In genomic region chr17:81034168-81034777, GRCh38 we compare ENCODE assay signal across 8 cellular contexts. TPM values are rescaled to one million over a fixed set of nuclear protein-coding genes. Genes with fewer than 3 reads are reported as not detected.
DNase-seq lines count a peak whose midpoint lies in the region; ATAC-seq, FAIRE-seq and TF ChIP-seq lines count a peak whose summit lies in the region.

No MANE protein-coding gene starts in this region.

- H3K4me1 Mint-ChIP-seq in activated CD8-positive, alpha-beta T cell treated with anti-CD3 and anti-CD28 coated beads for 36 hours (ENCODE audit: low read depth), result peaks cover 8% of the 10 kb centered on the region

- TF ChIP-seq POLR2A in HCT116 (IDR thresholded peaks at IDR 0.05; ENCODE audit: borderline replicate concordance, extremely low read depth, insufficient read depth, insufficient read length), result no peak

- DNase-seq in BE2C (no peak), HCT116 (ENCODE audit: low read depth, low spot score) (no peak), right cardiac atrium (no peak), small intestine (no peak), NCI-H524 treated with DMSO at 0.1 percent for 48 hours (lab: John Stamatoyannopoulos, UW) (no peak), ACHN (no peak), HCEC 1CT (no peak)
- no peak for DNase-seq in activated CD8-positive, alpha-beta T cell treated with anti-CD3 and anti-CD28 coated beads for 36 hours

- peaks cover 40% of the 10 kb centered on the region for H3K79me2 ChIP-seq in HCT116 (ENCODE audit: insufficient read depth, low read length)

- H3K27me3 ChIP-seq in BE2C, result no peaks in the 10 kb centered on the region
- H3K27me3 ChIP-seq in HCT116 (ENCODE audit: insufficient read depth, low read length), result no peaks in the 10 kb centered on the region
- no peaks in the 10 kb centered on the region for H3K27me3 ChIP-seq in right cardiac atrium (ENCODE audit: control insufficient read depth, insufficient read depth)
- no peaks in the 10 kb centered on the region for H3K27me3 ChIP-seq in small intestine (ENCODE audit: control insufficient read depth in 2 of 2, insufficient read depth in 2 of 2, low read length in 2 of 2)

- H3K27ac Mint-ChIP-seq in activated CD8-positive, alpha-beta T cell treated with anti-CD3 and anti-CD28 coated beads for 36 hours, result no peak overlapping the region

- peaks cover 10% of the 10 kb centered on the region for H3K27me3 Mint-ChIP-seq in activated CD8-positive, alpha-beta T cell treated with anti-CD3 and anti-CD28 coated beads for 36 hours

- peak overlapping the region; percentile 64 for H3K4me3 Mint-ChIP-seq in activated CD8-positive, alpha-beta T cell treated with anti-CD3 and anti-CD28 coated beads for 36 hours

- H3K9me3 ChIP-seq in BE2C, result no peaks in the 10 kb centered on the region
- no peaks in the 10 kb centered on the region for H3K9me3 ChIP-seq in HCT116 (ENCODE audit: control insufficient read depth in 1 of 2, insufficient read depth in 1 of 2, low read depth in 1 of 2, low read length in 2 of 2)
- H3K9me3 ChIP-seq in right cardiac atrium (ENCODE audit: control insufficient read depth, low read length), result no peaks in the 10 kb centered on the region
- no peaks in the 10 kb centered on the region for H3K9me3 ChIP-seq in small intestine (ENCODE audit: control insufficient read depth, low read depth)

- ATAC-seq in HCT116 (peak; percentile 70), right cardiac atrium (peak; percentile 1 to 2)
- ATAC-seq in activated CD8-positive, alpha-beta T cell treated with anti-CD3 and anti-CD28 coated beads for 36 hours, result no peak

- H3K4me3 ChIP-seq in BE2C (ENCODE audit: low read depth, low read length) (peak overlapping the region; percentile 58), HCT116 (replicated peaks in 1 of 2; ENCODE audit: low read depth in 1 of 2, low read length in 2 of 2) (peak overlapping the region; percentile 71 to 93), right cardiac atrium (ENCODE audit: low read length) (peak overlapping the region; percentile 83), small intestine (ENCODE audit: low read depth in 1 of 2, low read length in 2 of 2) (peak overlapping the region; percentile 64 to 74)

- peaks cover 5% of the 10 kb centered on the region; the same call in 1 of the 2 replicates for H4K20me1 ChIP-seq in HCT116 (ENCODE audit: insufficient read depth)

- RAD21 ChIA-PET in HCT116 (lab: Charles Lee; ENCODE audit: low non-redundant PET in 1 of 2, low total read pairs in 2 of 2, uncharacterized antibody in 2 of 2, unreplicated experiment in 2 of 2), result no interaction called here

- peak overlapping the region; percentile 77 for H3K9ac ChIP-seq in HCT116 (ENCODE audit: low read length)

- POLR2A ChIA-PET in HCT116 (lab: Charles Lee), result interaction anchor here (2.1 kb wide), 1 partner anchor 10 kb away, joined by 10 read pairs; no protein-coding TSS in a partner anchor
- POLR2A ChIA-PET in activated CD8-positive, alpha-beta T cell treated with anti-CD3 and anti-CD28 coated beads for 36 hours (lab: Charles Lee), result no interaction called here

- peaks cover 25% of the 10 kb centered on the region for H3K4me1 ChIP-seq in BE2C
- H3K4me1 ChIP-seq in HCT116 (ENCODE audit: control insufficient read depth in 1 of 2, insufficient read depth in 2 of 2, low read length in 2 of 2), result peaks cover 42 to 46% of the 10 kb centered on the region in 2 experiments
- H3K4me1 ChIP-seq in right cardiac atrium (ENCODE audit: control insufficient read depth, insufficient read depth, low read length), result peaks cover 25% of the 10 kb centered on the region
- H3K4me1 ChIP-seq in small intestine (ENCODE audit: control insufficient read depth in 2 of 2, insufficient read depth in 1 of 2, low read depth in 1 of 2, low read length in 1 of 2), result no peaks in the 10 kb centered on the region

- in situ Hi-C loops in ACHN (cut with HindIII; ENCODE audit: low pct_ligation_motif_present, low pct_unique_long_range_greater_than_20kb, low sequenced_read_pairs), result no loop called here

- no peaks in the 10 kb centered on the region for H3K9me2 ChIP-seq in HCT116 (ENCODE audit: insufficient read depth)

- no peak overlapping the region for H2AFZ ChIP-seq in HCT116 (ENCODE audit: low read depth, low read length, poor library complexity, severe bottlenecking)

- BruUV-seq in HCT116 (replicated peaks; lab: Mats Ljungman, UMichigan), result no TSS peak

- WGBS in right cardiac atrium, result under 1% methylated on average over 48 of the region's 49 CpGs
- 1 to 3% (median 2%) methylated on average over 15 to 49 of the region's 49 CpGs for WGBS in small intestine, 3 donors

- intact Hi-C loops in HCT116 (cut with micrococcal nuclease) (loop anchor here (2.0 kb wide), 1 partner anchor 67 kb away; no protein-coding TSS in a partner anchor), right cardiac atrium (cut with DNase I) (no loop called here)
- intact Hi-C loops in activated CD8-positive, alpha-beta T cell treated with anti-CD3 and anti-CD28 coated beads for 36 hours (cut with micrococcal nuclease), result no loop called here

- H3K36me3 ChIP-seq in BE2C (peaks cover 9% of the 10 kb centered on the region; the same call in 1 of the 2 replicates), HCT116 (ENCODE audit: control insufficient read depth in 1 of 2, insufficient read depth in 2 of 2, low read length in 2 of 2) (peaks cover 8 to 27% of the 10 kb centered on the region in 2 experiments; a peak in 3 of 4 replicates), small intestine (ENCODE audit: control insufficient read depth in 2 of 2, insufficient read depth in 2 of 2, low read length in 2 of 2) (no peaks in the 10 kb centered on the region)

- TF ChIP-seq CTCF in BE2C (IDR thresholded peaks at IDR 0.05; ENCODE audit: low read depth, low read length) (no peak), HCT116 (IDR thresholded peaks at IDR 0.05 in 2 of 3, conservative IDR thresholded peaks at IDR 0.05 in 1 of 3; ENCODE audit: borderline replicate concordance in 1 of 3, insufficient read depth in 1 of 3, low read depth in 2 of 3, low read length in 2 of 3) (no peak)
- TF ChIP-seq CTCF in activated CD8-positive, alpha-beta T cell treated with anti-CD3 and anti-CD28 coated beads for 36 hours (IDR thresholded peaks at IDR 0.05), result no peak

- H3K9me3 Mint-ChIP-seq in activated CD8-positive, alpha-beta T cell treated with anti-CD3 and anti-CD28 coated beads for 36 hours, result no peaks in the 10 kb centered on the region

- no peak for TF ChIP-seq RAD21 in HCT116 (IDR thresholded peaks at IDR 0.05; ENCODE audit: low read depth)

- H3K27ac ChIP-seq in HCT116 (ENCODE audit: low read depth, low read length), result peak overlapping the region; percentile 71
- no peak overlapping the region for H3K27ac ChIP-seq in right cardiac atrium (ENCODE audit: low read length)
- no peak overlapping the region for H3K27ac ChIP-seq in small intestine (ENCODE audit: low read depth in 1 of 2, low read length in 1 of 2)

- no peaks in the 10 kb centered on the region for H3K36me3 Mint-ChIP-seq in activated CD8-positive, alpha-beta T cell treated with anti-CD3 and anti-CD28 coated beads for 36 hours (ENCODE audit: low read depth)

- no peak for FAIRE-seq in small intestine (lab: Jason Lieb, UNC)

- CTCF ChIA-PET in HCT116 (lab: Charles Lee), result no interaction called here
- CTCF ChIA-PET in activated CD8-positive, alpha-beta T cell treated with anti-CD3 and anti-CD28 coated beads for 36 hours (lab: Charles Lee), result interaction anchor here (1.9 to 3.4 kb wide), 3 partner anchors 11 to 69 kb away, joined by 4 to 16 read pairs (median 10); no protein-coding TSS in a partner anchor

- H3K4me2 ChIP-seq in HCT116 (ENCODE audit: low read length), result peak overlapping the region; percentile 100

TF ChIP-seq in HCT116, 20 proteins besides CTCF, POLR2A, EP300 and RAD21:
- TF ChIP-seq ZFX (IDR thresholded peaks at IDR 0.05), result peak; percentile 38; the same call in 1 of the 2 replicates
- TF ChIP-seq ZNF274 (IDR thresholded peaks at IDR 0.05; ENCODE audit: low read depth, low read length), result no peak
- no peak for TF ChIP-seq YY1 (IDR thresholded peaks at IDR 0.05; ENCODE audit: extremely low read depth, insufficient replicate concordance, low read depth, low read length)

RNA-seq across cellular contexts. Expression of gene BAIAP2, which starts 0.7 kb away (rescaled TPM):
- polyA plus RNA-seq in BE2C (2012; ENCODE audit: insufficient read depth, insufficient read length, low read depth), result 54.3 TPM
- total RNA-seq in HCT116 (2021; ENCODE audit: unreplicated experiment) (105 TPM), right cardiac atrium (10 to 100 TPM; 20.5 to 39.5 (median 33.8) TPM)
- polyA plus RNA-seq in HCT116 (2012), result 93.4 and 95.1 TPM in 2 replicates
- 1 to 10 TPM; 5.9 to 6.3 TPM for total RNA-seq in activated CD8-positive, alpha-beta T cell treated with anti-CD3 and anti-CD28 coated beads for 36 hours
- polyA plus RNA-seq in right cardiac atrium (31.8 TPM), small intestine (10 to 100 TPM in 1 of 3 donors, 1 to 10 TPM in 2; 1.8 to 14.5 (median 3.8) TPM)

RNA-seq across cellular contexts. Expression of gene CHMP6, which starts 42.6 kb away (rescaled TPM):
- 21.2 TPM for polyA plus RNA-seq in BE2C (2012; ENCODE audit: insufficient read depth, insufficient read length, low read depth)
- total RNA-seq in HCT116 (2021; ENCODE audit: unreplicated experiment) (22.0 TPM), right cardiac atrium (10 to 100 TPM; 18.4 to 22.5 (median 19.7) TPM)
- polyA plus RNA-seq in HCT116 (2012), result 14.7 and 15.2 TPM in 2 replicates
- 10 to 100 TPM; 13.9 to 16.7 TPM for total RNA-seq in activated CD8-positive, alpha-beta T cell treated with anti-CD3 and anti-CD28 coated beads for 36 hours
- polyA plus RNA-seq in right cardiac atrium (24.6 TPM), small intestine (10 to 100 TPM; 29.0 to 35.8 (median 34.6) TPM)
